1 cellular context compared by ENCODE assay signal in genomic region chr6:150567823-150568383, GRCh38.
TF ChIP-seq lines count a peak whose summit lies in the region.

No MANE protein-coding gene starts in this region.

TF ChIP-seq in GM23338, 12 proteins besides CTCF, POLR2A, EP300 and RAD21 (continued from another document):
- TF ChIP-seq ZNF462 (CRISPR knock-in tag; IDR thresholded peaks at IDR 0.05) (no peak), JUNB (IDR thresholded peaks at IDR 0.05; ENCODE audit: unreplicated experiment) (no peak)
